ENCODE assay signal across 17 cellular contexts in genomic region chr2:150480971-150481830, GRCh38. TPM values are rescaled to one million over a fixed set of nuclear protein-coding genes. Genes with fewer than 3 reads are reported as not detected.
A peak's percentile ranks its signal among the peaks of the same experiment; 100 is the strongest.
DNase-seq lines count a peak whose midpoint lies in the region; ATAC-seq and TF ChIP-seq lines count a peak whose summit lies in the region.
"Had no signal": no experiment of that assay in that cellular context is flagged by ENCODE, and none has a peak within 500 bp of the region (broad histone marks: within the 10 kb centered on the region; RNA-seq: fewer than 3 reads in every experiment).

No MANE protein-coding gene starts in this region.

- H3K27me3 Mint-ChIP-seq in Calu3 (ENCODE audit: unreplicated experiment) = no peaks in the 10 kb centered on the region

- BruUV-seq in Calu3 (replicated peaks; lab: Mats Ljungman, UMichigan) (no TSS peak), Panc1 (replicated peaks; lab: Mats Ljungman, UMichigan) (no TSS peak)

- H3K36me3 ChIP-seq in Panc1 (ENCODE audit: control insufficient read depth, insufficient read depth, low read length) = peaks cover 6% of the 10 kb centered on the region
- H3K36me3 ChIP-seq: BLaER1 had no signal

- peak overlapping the region; percentile 94 for H3K27ac Mint-ChIP-seq in Calu3 (ENCODE audit: unreplicated experiment)
- H3K27ac Mint-ChIP-seq: activated CD4-positive, alpha-beta T cell treated with anti-CD3 and anti-CD28 coated beads, Interleukin-2, amount 10 ng/mL, durations not matched to agents 7 days and 5 days; T-helper 17 cell had no signal

- in situ Hi-C loops in Panc1 (cut with HindIII; ENCODE audit: low pct_unique_long_range_greater_than_20kb, low sequenced_read_pairs) = no loop called here

- H3K4me3 ChIP-seq in Panc1 (ENCODE audit: low read depth in 2 of 2, low read length in 2 of 2) = no peak overlapping the region
- peak overlapping the region; percentile 32 for H3K4me3 ChIP-seq in retinal pigment epithelial cell (ENCODE audit: low read length)
- H3K4me3 ChIP-seq: BLaER1 had no signal

- peaks cover 45% of the 10 kb centered on the region for H3K4me1 Mint-ChIP-seq in Calu3 (ENCODE audit: low read depth, unreplicated experiment)
- H3K4me1 Mint-ChIP-seq: T-helper 17 cell had no signal

- CTCF ChIA-PET in Calu3 (lab: Charles Lee) = interaction anchor here (0.6 kb wide), 1 partner anchor 546 kb away, joined by 6 read pairs; no protein-coding TSS in a partner anchor
- CTCF ChIA-PET in Panc1 (lab: Charles Lee) = no interaction called here

- peaks cover 81% of the 10 kb centered on the region for H3K4me1 ChIP-seq in Panc1 (ENCODE audit: control insufficient read depth, insufficient read depth, low read length)

- H3K27ac ChIP-seq in Panc1 (ENCODE audit: low read length) = peak overlapping the region; percentile 66
- H3K27ac ChIP-seq: BLaER1 had no signal

- intact Hi-C loops in Calu3 (cut with micrococcal nuclease; ENCODE audit: unreplicated experiment) (loop anchor here (5.0 kb wide), 2 partner anchors 339 to 559 kb away; no protein-coding TSS in a partner anchor), Panc1 (cut with micrococcal nuclease; ENCODE audit: unreplicated experiment) (loop anchor here (10.0 kb wide), 2 partner anchors 296 to 574 kb away; no protein-coding TSS in a partner anchor)

- H3K36me3 Mint-ChIP-seq in Calu3 (ENCODE audit: insufficient read depth, unreplicated experiment) = peaks cover 100% of the 10 kb centered on the region

- H3K4me3 Mint-ChIP-seq in Calu3 (ENCODE audit: low read depth, unreplicated experiment) = peak overlapping the region; percentile 94
- H3K4me3 Mint-ChIP-seq: activated CD4-positive, alpha-beta T cell treated with anti-CD3 and anti-CD28 coated beads, Interleukin-2, amount 10 ng/mL, durations not matched to agents 7 days and 5 days; T-helper 17 cell had no signal

- no peaks in the 10 kb centered on the region for H3K27me3 ChIP-seq in Panc1 (ENCODE audit: control insufficient read depth, insufficient read depth, low read length)

- H3K9me3 ChIP-seq in Panc1 (ENCODE audit: control insufficient read depth, insufficient read depth, low read depth, low read length) = no peaks in the 10 kb centered on the region
- H3K9me3 ChIP-seq: BLaER1 had no signal

- DNase-seq in Calu3 = no peak
- DNase-seq in Panc1 (ENCODE audit: low read depth, low spot score) = no peak
- DNase-seq in fibroblast of gingiva (ENCODE audit: low read depth) = peak; percentile 11
- DNase-seq in retinal pigment epithelial cell (ENCODE audit: low read depth) = no peak
- DNase-seq in activated CD4-positive, CD25-positive, alpha-beta regulatory T cell (lab: John Stamatoyannopoulos, UW) = no peak
- no peak for DNase-seq in stimulated activated CD4-positive, alpha-beta T cell treated with anti-CD3 and anti-CD28 coated beads, Interleukin-2, amount 100 ng/mL, for 24 hours
- no peak for DNase-seq in NCI-H1092 treated with DMSO at 0.1 percent for 48 hours (lab: John Stamatoyannopoulos, UW)
- DNase-seq: activated CD4-positive, alpha-beta T cell treated with anti-CD3 and anti-CD28 coated beads, Interleukin-2, amount 10 ng/mL, durations not matched to agents 7 days and 5 days; amniotic stem cell; NCI-H1048; NCI-H2227 treated with DMSO at 0.1 percent for 48 hours; nucleus accumbens; OCI-M1; stimulated activated CD4-positive, alpha-beta T cell treated with anti-CD3 and anti-CD28 coated beads, Interleukin-1b, Interleukin-23, amount 100 ng/mL, for 48 hours; T-helper 17 cell had no signal

- ATAC-seq in Panc1 (no peak), GM18517 (IDR thresholded peaks at IDR 0.05; ENCODE audit: unreplicated experiment) (no peak)
- ATAC-seq: T-helper 17 cell had no signal

- no peaks in the 10 kb centered on the region for H3K9me3 Mint-ChIP-seq in Calu3 (ENCODE audit: low read depth, unreplicated experiment)
- H3K9me3 Mint-ChIP-seq: activated CD4-positive, alpha-beta T cell treated with anti-CD3 and anti-CD28 coated beads, Interleukin-2, amount 10 ng/mL, durations not matched to agents 7 days and 5 days had no signal

- POLR2A ChIA-PET in Panc1 (lab: Charles Lee) = interaction anchor here (0.6 to 0.7 kb wide), 2 partner anchors 580 to 880 kb away, joined by 3 to 11 read pairs; no protein-coding TSS in a partner anchor

- TF ChIP-seq CTCF in Calu3 (IDR thresholded peaks at IDR 0.05; ENCODE audit: unreplicated experiment) (no peak), Panc1 (IDR thresholded peaks at IDR 0.05) (no peak), retinal pigment epithelial cell (conservative IDR thresholded peaks at IDR 0.05; ENCODE audit: low read depth, low read length) (no peak)

RNA-seq across cellular contexts. Expression of gene RND3, which starts 6.3 kb away (rescaled TPM):
- total RNA-seq in Calu3 (2022) (118 and 143 TPM in 2 replicates), Panc1 (2021; ENCODE audit: unreplicated experiment) (45.3 TPM)
- polyA plus RNA-seq in Panc1 (2012; ENCODE audit: insufficient read length) = 26.0 TPM
- total RNA-seq: activated CD4-positive, alpha-beta T cell treated with anti-CD3 and anti-CD28 coated beads, Interleukin-2, amount 10 ng/mL, durations not matched to agents 7 days and 5 days; T-helper 17 cell had no signal
